20 cellular contexts compared by ENCODE assay signal in the genomic region with DNA sequence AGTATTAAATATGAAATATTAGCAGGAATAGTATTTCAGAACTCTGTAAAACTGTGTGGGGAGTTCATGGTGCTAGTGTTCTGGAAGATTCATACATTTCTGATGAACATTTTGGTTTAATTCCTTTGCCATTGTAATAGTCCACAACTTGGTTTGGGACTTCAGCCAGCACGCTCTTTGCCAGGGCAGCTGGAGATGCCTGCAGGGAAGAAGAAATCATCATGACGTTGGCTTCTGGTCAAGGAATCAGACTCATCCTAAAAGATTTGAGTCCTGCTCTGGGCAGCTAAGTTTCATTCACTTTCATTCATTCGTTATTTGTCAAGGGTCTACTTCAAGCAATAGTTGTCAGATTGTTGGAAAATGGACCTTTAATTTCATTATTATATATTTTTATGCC. TPM values are rescaled to one million over a fixed set of nuclear protein-coding genes. Genes with fewer than 3 reads are reported as not detected.
DNase-seq lines count a peak whose midpoint lies in the region; TF ChIP-seq lines count a peak whose summit lies in the region.
"Had no signal": no experiment of that assay in that cellular context is flagged by ENCODE, and none has a peak within 500 bp of the region (broad histone marks: within the 10 kb centered on the region; RNA-seq: fewer than 3 reads in every experiment).

No MANE protein-coding gene starts in this region.

- no peak overlapping the region for H3K4me3 ChIP-seq in foreskin fibroblast (ENCODE audit: low read depth in 1 of 2, low read length in 2 of 2)
- no peak overlapping the region for H3K4me3 ChIP-seq in adrenal gland
- H3K4me3 ChIP-seq: ascending aorta, colonic mucosa, tibial nerve had no signal

- H3K4me3 Mint-ChIP-seq in mesothelial cell of epicardium: no peak overlapping the region
- H3K4me3 Mint-ChIP-seq: CD4-positive, alpha-beta T cell; IgD-negative memory B cell; stimulated activated naive B cell treated with anti-CD40 and anti-IgM and Interleukin-4, amounts not matched to agents 10 μg/mL and 1 μg/mL and 100 μg/mL, for 72 hours had no signal

- no peaks in the 10 kb centered on the region for H3K4me1 ChIP-seq in adrenal gland (replicated peaks in 1 of 2)
- H3K4me1 ChIP-seq: ascending aorta, colonic mucosa, tibial nerve had no signal

- no peaks in the 10 kb centered on the region for H3K36me3 ChIP-seq in adrenal gland (replicated peaks in 1 of 2)
- H3K36me3 ChIP-seq: ascending aorta, colonic mucosa, tibial nerve had no signal

- DNase-seq in AG20443 (ENCODE audit: low spot score) (peak; percentile 64), HS-5 (ENCODE audit: low read depth) (peak; percentile 18), amniotic stem cell (lab: John Stamatoyannopoulos, UW) (peak; percentile 8), foreskin fibroblast (peak; percentile 57 to 93), NCI-H187 treated with DMSO at 0.1 percent for 48 hours (lab: John Stamatoyannopoulos, UW) (no peak), NCI-H524 treated with DMSO at 0.1 percent for 48 hours (lab: John Stamatoyannopoulos, UW) (no peak), mesothelial cell of epicardium (ENCODE audit: low spot score in 2 of 2, unreplicated experiment in 2 of 2) (no peak), adrenal gland (no peak)
- DNase-seq: activated T-cell treated with anti-CD3 and anti-CD28 coated beads for 4 hours; CD4-positive, alpha-beta T cell; colonic mucosa; DMS79; left ventricle myocardium superior; NCI-H2107; right cardiac atrium; stimulated activated naive B cell treated with anti-CD40 and anti-IgM and Interleukin-4, amounts not matched to agents 10 μg/mL and 1 μg/mL and 100 μg/mL, for 72 hours had no signal

- no peak for TF ChIP-seq CTCF in foreskin fibroblast (IDR thresholded peaks at IDR 0.05; ENCODE audit: low read depth, low read length)
- TF ChIP-seq CTCF in mesothelial cell of epicardium (IDR thresholded peaks at IDR 0.05; ENCODE audit: unreplicated experiment): no peak
- TF ChIP-seq CTCF in adrenal gland (IDR thresholded peaks at IDR 0.05): no peak

- WGBS in adrenal gland, 4 donors: 69 to 88% (median 79%) methylated on average over 3 of the region's 3 CpGs

- no peak for TF ChIP-seq POLR2A in adrenal gland (IDR thresholded peaks at IDR 0.05)

- H3K9me3 Mint-ChIP-seq in mesothelial cell of epicardium: no peaks in the 10 kb centered on the region

- H3K27me3 ChIP-seq in adrenal gland: no peaks in the 10 kb centered on the region
- H3K27me3 ChIP-seq: ascending aorta, colonic mucosa, tibial nerve had no signal

- no peak overlapping the region for H3K27ac ChIP-seq in adrenal gland
- H3K27ac ChIP-seq: ascending aorta, colonic mucosa, tibial nerve, VCaP had no signal

- no peaks in the 10 kb centered on the region for H3K9me3 ChIP-seq in adrenal gland (replicated peaks in 1 of 3)
- H3K9me3 ChIP-seq: ascending aorta, colonic mucosa had no signal

- intact Hi-C loops in adrenal gland (cut with DNase I): no loop called here

- peaks cover 31% of the 10 kb centered on the region for H3K27me3 Mint-ChIP-seq in mesothelial cell of epicardium (ENCODE audit: low read depth)
- H3K27me3 Mint-ChIP-seq: IgD-negative memory B cell had no signal

- no peak overlapping the region for H3K27ac Mint-ChIP-seq in mesothelial cell of epicardium
- H3K27ac Mint-ChIP-seq: CD4-positive, alpha-beta T cell; IgD-negative memory B cell; stimulated activated naive B cell treated with anti-CD40 and anti-IgM and Interleukin-4, amounts not matched to agents 10 μg/mL and 1 μg/mL and 100 μg/mL, for 72 hours had no signal

- H3K36me3 Mint-ChIP-seq in mesothelial cell of epicardium: no peaks in the 10 kb centered on the region
- H3K36me3 Mint-ChIP-seq: IgD-negative memory B cell; stimulated activated naive B cell treated with anti-CD40 and anti-IgM and Interleukin-4, amounts not matched to agents 10 μg/mL and 1 μg/mL and 100 μg/mL, for 72 hours had no signal

- no peaks in the 10 kb centered on the region for H3K4me1 Mint-ChIP-seq in mesothelial cell of epicardium
- H3K4me1 Mint-ChIP-seq: IgD-negative memory B cell had no signal

RNA-seq across cellular contexts. Expression of gene MRPL3, which starts 32.4 kb away (rescaled TPM):
- total RNA-seq in mesothelial cell of epicardium: 77.5 to 77.7 TPM (median 77.7 TPM) in 3 replicates
- 10 to 100 TPM; 48.4 to 96.1 (median 70.6) TPM for total RNA-seq in adrenal gland
- 100 to 1,000 TPM in 1 of 3 donors, 10 to 100 TPM in 2; 50.0 to 195 (median 62.6) TPM for polyA plus RNA-seq in adrenal gland

Comparison
In these comparisons a context has a peak if more than half of its experiments do, and no peak if none do; other contexts are left out.
1. DNase-seq: peak in AG20443 (single experiment), HS-5 (single experiment), amniotic stem cell (single experiment) and foreskin fibroblast (2 of 2); none in NCI-H187 treated with DMSO at 0.1 percent for 48 hours (single experiment), NCI-H524 treated with DMSO at 0.1 percent for 48 hours (single experiment), mesothelial cell of epicardium (0 of 2) and adrenal gland (0 of 7).